20 cellular contexts compared by ENCODE assay signal in the genomic region with DNA sequence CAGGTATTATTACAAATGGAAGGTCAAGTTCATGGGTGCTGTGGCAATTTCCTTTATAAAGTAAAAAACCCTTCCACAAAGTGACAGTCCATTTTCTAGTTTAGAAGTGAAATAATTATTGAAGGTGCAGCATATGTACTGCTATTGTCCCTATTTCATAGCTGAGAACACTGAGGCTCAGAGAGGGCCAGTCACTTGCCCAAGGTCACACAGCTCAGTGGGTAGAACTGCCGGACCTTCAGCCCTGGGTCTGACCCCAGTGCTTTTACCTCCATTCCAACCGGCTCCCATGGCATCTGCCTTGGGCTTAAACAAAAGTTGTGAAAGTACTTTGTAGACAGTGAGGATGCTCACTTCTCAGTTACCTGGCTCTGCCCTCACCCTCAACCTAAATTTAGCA.
DNase-seq lines count a peak whose midpoint lies in the region; ATAC-seq and TF ChIP-seq lines count a peak whose summit lies in the region.
"Had no signal": no experiment of that assay in that cellular context is flagged by ENCODE, and none has a peak within 500 bp of the region (broad histone marks: within the 10 kb centered on the region; RNA-seq: fewer than 3 reads in every experiment).

No MANE protein-coding gene starts in this region.

- H3K4me1 ChIP-seq in right cardiac atrium (ENCODE audit: control insufficient read depth, insufficient read depth, low read length): peaks cover 2% of the 10 kb centered on the region
- peaks cover 43% of the 10 kb centered on the region for H3K4me1 ChIP-seq in MM.1S (ENCODE audit: low read length)
- peaks cover 5% of the 10 kb centered on the region for H3K4me1 ChIP-seq in neural progenitor cell

- H3K9me2 ChIP-seq in MM.1S (replicated peaks; ENCODE audit: insufficient read depth, low read length): no peaks in the 10 kb centered on the region

- WGBS in right cardiac atrium: 97% methylated on average over 2 of the region's 2 CpGs

- H3K9ac ChIP-seq in MM.1S (ENCODE audit: low read length): no peak overlapping the region
- H3K9ac ChIP-seq in neural progenitor cell: no peak overlapping the region
- H3K9ac ChIP-seq: BLaER1, GM23248 had no signal

- DNase-seq in right cardiac atrium (no peak), Right ventricle myocardium superior (no peak), MM.1S (peak; percentile 18), neural progenitor cell (ENCODE audit: low spot score) (no peak), NCI-H1105 treated with DMSO at 0.1 percent for 48 hours (lab: John Stamatoyannopoulos, UW) (no peak), SKM-1 (lab: John Stamatoyannopoulos, UW; ENCODE audit: unreplicated experiment) (no peak), GM10248 (ENCODE audit: extremely low spot score) (no peak)
- DNase-seq: Caco-2; CD4-positive, CD25-positive, alpha-beta regulatory T cell; CD8-positive, alpha-beta T cell; DMS153; DND-41; GM23248; H9 had no signal

- no peaks in the 10 kb centered on the region for H4K20me1 ChIP-seq in MM.1S (ENCODE audit: insufficient read depth, low read length)
- no peaks in the 10 kb centered on the region for H4K20me1 ChIP-seq in neural progenitor cell (ENCODE audit: low read depth)
- H4K20me1 ChIP-seq: BLaER1 had no signal

- no peak overlapping the region for H3K27ac Mint-ChIP-seq in neural progenitor cell
- H3K27ac Mint-ChIP-seq: B cell; CD4-positive, CD25-positive, alpha-beta regulatory T cell; CD8-positive, alpha-beta T cell; H9 had no signal

- H3K36me3 ChIP-seq in MM.1S (replicated peaks; ENCODE audit: insufficient read depth, low read length): no peaks in the 10 kb centered on the region
- no peaks in the 10 kb centered on the region for H3K36me3 ChIP-seq in neural progenitor cell
- H3K36me3 ChIP-seq: BLaER1 had no signal

- H3K4me3 Mint-ChIP-seq in neural progenitor cell: no peak overlapping the region
- H3K4me3 Mint-ChIP-seq: B cell; CD4-positive, CD25-positive, alpha-beta regulatory T cell; CD8-positive, alpha-beta T cell; H9 had no signal

- H3K9me3 ChIP-seq in right cardiac atrium (ENCODE audit: control insufficient read depth, low read length): no peaks in the 10 kb centered on the region
- H3K9me3 ChIP-seq in MM.1S (replicated peaks; ENCODE audit: insufficient read depth, low read length): no peaks in the 10 kb centered on the region
- H3K9me3 ChIP-seq in neural progenitor cell (ENCODE audit: low read depth): no peaks in the 10 kb centered on the region
- H3K9me3 ChIP-seq: BLaER1, Caco-2 had no signal

- intact Hi-C loops in right cardiac atrium (cut with DNase I): loop anchor here (10.0 kb wide), 3 partner anchors 210 to 270 kb away; no protein-coding TSS in a partner anchor
- intact Hi-C loops in Right ventricle myocardium superior (cut with DNase I): loop anchor here (10.0 kb wide), 1 partner anchor 210 kb away; no protein-coding TSS in a partner anchor

- H2AFZ ChIP-seq in MM.1S (ENCODE audit: low read length) (no peak overlapping the region), neural progenitor cell (replicated peaks) (peak overlapping the region; percentile 85)
- H2AFZ ChIP-seq: GM23248 had no signal

- no peaks in the 10 kb centered on the region for H3K27me3 ChIP-seq in right cardiac atrium (ENCODE audit: control insufficient read depth, insufficient read depth)
- no peaks in the 10 kb centered on the region for H3K27me3 ChIP-seq in MM.1S (replicated peaks; ENCODE audit: insufficient read depth, low read length)
- peaks cover 28% of the 10 kb centered on the region for H3K27me3 ChIP-seq in neural progenitor cell
- H3K27me3 ChIP-seq: BLaER1 had no signal

- no peak overlapping the region for H3K4me3 ChIP-seq in right cardiac atrium (ENCODE audit: low read length)
- no peak overlapping the region for H3K4me3 ChIP-seq in MM.1S (ENCODE audit: low read length)
- no peak overlapping the region for H3K4me3 ChIP-seq in neural progenitor cell
- H3K4me3 ChIP-seq: BLaER1, GM12878, GM23248 had no signal

- H3K4me1 Mint-ChIP-seq in neural progenitor cell: peaks cover 7% of the 10 kb centered on the region

- H3F3A ChIP-seq in MM.1S (ENCODE audit: insufficient read depth, low read length): peaks cover 25% of the 10 kb centered on the region
- no peaks in the 10 kb centered on the region for H3F3A ChIP-seq in neural progenitor cell (ENCODE audit: low read depth)

- ATAC-seq in right cardiac atrium (peak in 1 of 2 donors; percentile 25), Right ventricle myocardium superior (ENCODE audit: poor library complexity) (no peak)
- ATAC-seq: CD8-positive, alpha-beta T cell; GM12878; HCT116 had no signal

- no peak overlapping the region for H3K4me2 ChIP-seq in MM.1S (ENCODE audit: low read depth, low read length)
- H3K4me2 ChIP-seq in neural progenitor cell: no peak overlapping the region

- H3K79me2 ChIP-seq in MM.1S (ENCODE audit: low read length) (no peaks in the 10 kb centered on the region), neural progenitor cell (ENCODE audit: low read depth) (no peaks in the 10 kb centered on the region)

- no peaks in the 10 kb centered on the region for H3K36me3 Mint-ChIP-seq in neural progenitor cell
- H3K36me3 Mint-ChIP-seq: CD4-positive, CD25-positive, alpha-beta regulatory T cell; CD8-positive, alpha-beta T cell had no signal

- POLR2A ChIA-PET in GM10248 (lab: Yijun Ruan, JAX): no interaction called here

- TF ChIP-seq CTCF in MM.1S (IDR thresholded peaks at IDR 0.05; ENCODE audit: low read length) (no peak), neural progenitor cell (IDR thresholded peaks at IDR 0.05) (no peak), GM10248 (IDR thresholded peaks at IDR 0.05; ENCODE audit: control extremely low read depth, extremely low read depth, low read depth, missing control alignments) (no peak)

- no peaks in the 10 kb centered on the region for H3K9me3 Mint-ChIP-seq in neural progenitor cell
- H3K9me3 Mint-ChIP-seq: CD8-positive, alpha-beta T cell; H9 had no signal

- CTCF ChIA-PET in GM10248 (lab: Yijun Ruan, JAX): no interaction called here

- H3K27me3 Mint-ChIP-seq in neural progenitor cell (ENCODE audit: insufficient read depth, low read depth): peaks cover 2% of the 10 kb centered on the region

- H3K27ac ChIP-seq in right cardiac atrium (ENCODE audit: low read length) (peak overlapping the region; percentile 25), MM.1S (ENCODE audit: low read length) (no peak overlapping the region), neural progenitor cell (no peak overlapping the region)
- H3K27ac ChIP-seq: 22Rv1, BLaER1, C4-2B, GM23248 had no signal
